Comparison of ENCODE assay signal across 8 cellular contexts in the genomic region with DNA sequence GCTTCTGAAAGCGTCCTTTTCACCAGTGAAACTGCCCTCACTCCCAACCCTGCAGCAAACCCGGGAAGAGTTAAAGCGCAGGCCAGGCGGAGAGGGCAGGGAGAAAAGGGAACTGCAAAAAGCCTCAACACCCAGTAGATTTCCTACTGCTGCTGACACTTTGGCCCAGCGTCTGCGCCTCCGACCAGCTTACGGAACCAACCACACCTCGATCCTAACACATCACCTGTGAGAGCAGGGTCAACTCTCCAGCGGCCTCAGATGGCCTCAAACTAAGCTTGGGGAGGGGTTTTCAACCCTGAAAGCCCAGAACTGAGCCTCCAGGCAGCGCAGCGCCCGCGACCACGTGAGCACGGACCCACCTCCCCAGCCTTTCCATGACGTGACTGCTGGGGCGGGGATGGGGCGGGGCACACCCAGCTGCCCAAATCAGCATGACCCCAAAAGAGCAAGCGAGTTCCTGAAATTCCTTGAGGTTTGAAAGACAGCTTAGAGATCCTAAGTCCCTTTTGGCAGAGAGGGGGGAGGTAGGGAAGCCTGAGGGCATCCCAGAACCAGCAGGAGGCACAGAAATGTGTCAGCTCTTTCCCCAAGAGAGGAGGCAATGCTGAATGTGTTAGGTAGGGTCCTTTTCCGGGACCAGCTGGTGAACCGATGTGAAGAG. TPM values are rescaled to one million over a fixed set of nuclear protein-coding genes. Genes with fewer than 3 reads are reported as not detected.
DNase-seq lines count a peak whose midpoint lies in the region; ATAC-seq and TF ChIP-seq lines count a peak whose summit lies in the region.

No MANE protein-coding gene starts in this region.

- intact Hi-C loops in body of pancreas (cut with DNase I) = no loop called here
- intact Hi-C loops in sciatic nerve (cut with DNase I) = no loop called here

- WGBS in body of pancreas, 2 donors = 3% methylated on average over 16 to 22 of the region's 22 CpGs
- WGBS in iPS DF 6.9 (ENCODE audit: insufficient coverage, insufficient read length) = no CpG with 5 or more reads among the region's 22 CpGs

- TF ChIP-seq POLR2A in body of pancreas (IDR thresholded peaks at IDR 0.05) = peak; percentile 15 to 69 (median 59)

- DNase-seq in UCSD-AML1 (lab: John Stamatoyannopoulos, UW; ENCODE audit: unreplicated experiment) (peak; percentile 88), body of pancreas (peak; percentile 70 to 85 (median 78)), iPS DF 6.9 (ENCODE audit: low read depth, low spot score) (peak; percentile 94), sciatic nerve (ENCODE audit: low spot score) (peak; percentile 95)

- H3K27ac ChIP-seq in body of pancreas = peak overlapping the region; percentile 63 to 79 (median 75)
- no peak overlapping the region for H3K27ac ChIP-seq in iPS DF 6.9 (ENCODE audit: low read length)

- H3K9me3 ChIP-seq in body of pancreas (no peaks in the 10 kb centered on the region), iPS DF 6.9 (ENCODE audit: control insufficient read depth, insufficient read depth, low read length) (no peaks in the 10 kb centered on the region)

- H3K36me3 ChIP-seq in body of pancreas (replicated peaks in 1 of 2; ENCODE audit: insufficient read depth in 1 of 2, low read depth in 2 of 2) = no peaks in the 10 kb centered on the region
- no peaks in the 10 kb centered on the region for H3K36me3 ChIP-seq in iPS DF 6.9 (ENCODE audit: control insufficient read depth, insufficient read depth, low read length)

- H3K27me3 ChIP-seq in body of pancreas (no peaks in the 10 kb centered on the region), iPS DF 6.9 (ENCODE audit: control insufficient read depth, insufficient read depth, low read length) (no peaks in the 10 kb centered on the region; the same call in 1 of the 2 replicates)

- H3K4me3 ChIP-seq in body of pancreas = no peak overlapping the region
- peak overlapping the region; percentile 4; the same call in 1 of the 2 replicates for H3K4me3 ChIP-seq in iPS DF 6.9 (ENCODE audit: low read length)

- ATAC-seq in GM18907 (IDR thresholded peaks at IDR 0.05; ENCODE audit: unreplicated experiment) (peak; percentile 36), HG03159 (IDR thresholded peaks at IDR 0.05; ENCODE audit: unreplicated experiment) (peak; percentile 39), body of pancreas (peak; percentile 87), sciatic nerve (peak; percentile 90), HG03460 (IDR thresholded peaks at IDR 0.05; ENCODE audit: unreplicated experiment) (no peak), GM18873 (IDR thresholded peaks at IDR 0.05; ENCODE audit: low FRiP score, unreplicated experiment) (no peak)

- H3K4me1 ChIP-seq in body of pancreas = peaks cover 10% of the 10 kb centered on the region
- peaks cover 10% of the 10 kb centered on the region; the same call in 1 of the 2 replicates for H3K4me1 ChIP-seq in iPS DF 6.9 (ENCODE audit: control insufficient read depth, insufficient read depth, low read length)

- no peak for TF ChIP-seq CTCF in body of pancreas (IDR thresholded peaks at IDR 0.05)

RNA-seq across cellular contexts. Expression of gene ITPKB, which starts 59.1 kb away (rescaled TPM):
- total RNA-seq in body of pancreas (10 to 100 TPM; 13.0 to 21.1 TPM), sciatic nerve (81.2 TPM)

Comparison
In these comparisons a context has a peak if more than half of its experiments do, and no peak if none do; other contexts are left out.
1. ATAC-seq: peak in GM18907 (single experiment), HG03159 (single experiment), body of pancreas (single experiment) and sciatic nerve (single experiment); none in HG03460 (single experiment) and GM18873 (single experiment).
2. Peak in every context shown above with its lines, with median percentiles within 50 percentile points of each other: DNase-seq.